1 cellular context compared by ENCODE assay signal in genomic region chr2:231709981-231710750, GRCh38.
TF ChIP-seq lines count a peak whose summit lies in the region.

No MANE protein-coding gene starts in this region.

TF ChIP-seq in HepG2, 621 proteins besides CTCF, POLR2A, EP300 and RAD21 (continued from another document and continues in another):
- TF ChIP-seq SP1 (IDR thresholded peaks at IDR 0.05) = no peak
- peak; percentile 47; the same call in 1 of the 2 replicates for TF ChIP-seq SP1 (CRISPR knock-in tag; IDR thresholded peaks at IDR 0.05)
- TF ChIP-seq RFXAP (CRISPR knock-in tag; IDR thresholded peaks at IDR 0.05; ENCODE audit: borderline replicate concordance) = peak; percentile 98
- peak; percentile 67; the same call in 1 of the 2 replicates for TF ChIP-seq NFKBIZ (CRISPR knock-in tag; IDR thresholded peaks at IDR 0.05)
- no peak for TF ChIP-seq PTBP1 (IDR thresholded peaks at IDR 0.05; ENCODE audit: low read depth, low read length, poor library complexity, severe bottlenecking)
- peak; percentile 89 for TF ChIP-seq ZSCAN22 (CRISPR knock-in tag; IDR thresholded peaks at IDR 0.05)
- peak; percentile 64 for TF ChIP-seq ASH2L (IDR thresholded peaks at IDR 0.05; ENCODE audit: insufficient read length, low read depth, low read length)
- TF ChIP-seq DZIP1 (CRISPR knock-in tag; IDR thresholded peaks at IDR 0.05) = peak; percentile 99; the same call in 1 of the 2 replicates
- TF ChIP-seq TFDP1 (CRISPR knock-in tag; IDR thresholded peaks at IDR 0.05; ENCODE audit: borderline replicate concordance) = peak; percentile 99
- TF ChIP-seq RBAK (CRISPR knock-in tag; IDR thresholded peaks at IDR 0.05) = no peak
- TF ChIP-seq NKX3-1 (CRISPR knock-in tag; IDR thresholded peaks at IDR 0.05) = peak; percentile 100
- TF ChIP-seq MBNL3 (CRISPR knock-in tag; conservative IDR thresholded peaks at IDR 0.05) = no peak
- peak; percentile 100 for TF ChIP-seq TMF1 (CRISPR knock-in tag; IDR thresholded peaks at IDR 0.05; ENCODE audit: low read depth)
- TF ChIP-seq ZNF652 (CRISPR knock-in tag; IDR thresholded peaks at IDR 0.05; ENCODE audit: borderline replicate concordance, low read depth) = no peak
- TF ChIP-seq NCOA2 (CRISPR knock-in tag; IDR thresholded peaks at IDR 0.05) = peak; percentile 50; the same call in 1 of the 2 replicates
- TF ChIP-seq STAT5B (CRISPR knock-in tag; IDR thresholded peaks at IDR 0.05) = peak; percentile 91
- TF ChIP-seq SETDB1 (CRISPR knock-in tag; IDR thresholded peaks at IDR 0.05; ENCODE audit: borderline replicate concordance) = no peak
- TF ChIP-seq ZBTB46 (CRISPR knock-in tag; IDR thresholded peaks at IDR 0.05; ENCODE audit: borderline replicate concordance) = no peak
- TF ChIP-seq DR1 (CRISPR knock-in tag; IDR thresholded peaks at IDR 0.05) = peak; percentile 84; the same call in 1 of the 2 replicates
- TF ChIP-seq LCORL (IDR thresholded peaks at IDR 0.05) = no peak
- peak; percentile 83 for TF ChIP-seq LCORL (CRISPR knock-in tag; IDR thresholded peaks at IDR 0.05)
- TF ChIP-seq ZNF362 (CRISPR knock-in tag; IDR thresholded peaks at IDR 0.05; ENCODE audit: borderline replicate concordance) = peak; percentile 80
- TF ChIP-seq ZNF570 (CRISPR knock-in tag; IDR thresholded peaks at IDR 0.05; ENCODE audit: borderline replicate concordance) = peak; percentile 99
- no peak; the same call in 1 of the 2 replicates for TF ChIP-seq RORA (CRISPR knock-in tag; IDR thresholded peaks at IDR 0.05)
- peak; percentile 100 for TF ChIP-seq FOXO4 (CRISPR knock-in tag; conservative IDR thresholded peaks at IDR 0.05)
- peak; percentile 97 for TF ChIP-seq TEF (CRISPR knock-in tag; IDR thresholded peaks at IDR 0.05)
- peak; percentile 66; the same call in 1 of the 2 replicates for TF ChIP-seq USF2 (IDR thresholded peaks at IDR 0.05; ENCODE audit: low read depth, low read length)
- TF ChIP-seq USF2 (CRISPR knock-in tag; IDR thresholded peaks at IDR 0.05; ENCODE audit: borderline replicate concordance) = 0 out of 2 replicates have a peak, but pooled peaks have one; percentile 47
- no peak; the same call in 1 of the 2 replicates for TF ChIP-seq HIC2 (CRISPR knock-in tag; IDR thresholded peaks at IDR 0.05; ENCODE audit: low read depth)
- TF ChIP-seq SP2 (CRISPR knock-in tag; IDR thresholded peaks at IDR 0.05) = peak; percentile 60
- peak; percentile 99 for TF ChIP-seq ISX (CRISPR knock-in tag; conservative IDR thresholded peaks at IDR 0.05)
- peak; percentile 100 for TF ChIP-seq SRY (CRISPR knock-in tag; IDR thresholded peaks at IDR 0.05)
- TF ChIP-seq STAT6 (CRISPR knock-in tag; IDR thresholded peaks at IDR 0.05; ENCODE audit: borderline replicate concordance) = no peak; the same call in 1 of the 2 replicates
- TF ChIP-seq ATF3 (CRISPR knock-in tag; IDR thresholded peaks at IDR 0.05) = peak; percentile 67
- peak; percentile 81; the same call in 1 of the 2 replicates for TF ChIP-seq GZF1 (CRISPR knock-in tag; IDR thresholded peaks at IDR 0.05)
- TF ChIP-seq ARHGAP35 (CRISPR knock-in tag; IDR thresholded peaks at IDR 0.05; ENCODE audit: borderline replicate concordance) = peak; percentile 99
